10 cellular contexts compared by ENCODE assay signal in genomic region chr9:128125575-128126354, GRCh38. TPM values are rescaled to one million over a fixed set of nuclear protein-coding genes. Genes with fewer than 3 reads are reported as not detected.
DNase-seq lines count a peak whose midpoint lies in the region; ATAC-seq, FAIRE-seq and TF ChIP-seq lines count a peak whose summit lies in the region.
"Had no signal": no experiment of that assay in that cellular context is flagged by ENCODE, and none has a peak within 500 bp of the region (broad histone marks: within the 10 kb centered on the region; RNA-seq: fewer than 3 reads in every experiment).

No MANE protein-coding gene starts in this region.

- peak overlapping the region; percentile 27 for H3K27ac Mint-ChIP-seq in MCF 10A (ENCODE audit: low read depth, unreplicated experiment)
- H3K27ac Mint-ChIP-seq in activated T-helper 17 cell treated with anti-CD3 and anti-CD28 coated beads, Interleukin-2, amount 50 U/mL, for 72 hours, result no peak overlapping the region

- H3K4me2 ChIP-seq in keratinocyte (ENCODE audit: control insufficient read depth, extremely low read depth, insufficient read depth, low read depth, low read length), result peak overlapping the region; percentile 62

- H3K4me1 ChIP-seq in breast epithelium, result peaks cover 4 to 16% of the 10 kb centered on the region in 2 donors
- peaks cover 11% of the 10 kb centered on the region for H3K4me1 ChIP-seq in keratinocyte (ENCODE audit: control insufficient read depth, extremely low read depth, insufficient read depth, low read length)
- peaks cover 0 to 40% (median 25%) of the 10 kb centered on the region in 4 donors for H3K4me1 ChIP-seq in tibial nerve

- dilution Hi-C loops in keratinocyte (cut with MboI; ENCODE audit: extremely low pct_ligation_motif_present, low sequenced_read_pairs), result no loop called here

- TF ChIP-seq POLR2A in breast epithelium (IDR thresholded peaks at IDR 0.05), result no peak
- TF ChIP-seq POLR2A in tibial nerve (IDR thresholded peaks at IDR 0.05), result no peak

- H3K9ac ChIP-seq in keratinocyte (ENCODE audit: control insufficient read depth, extremely low read depth, insufficient read depth, low read length), result no peak overlapping the region

- TF ChIP-seq CTCF in MCF 10A (IDR thresholded peaks at IDR 0.05; ENCODE audit: unreplicated experiment), result no peak
- TF ChIP-seq CTCF in breast epithelium (IDR thresholded peaks at IDR 0.05), result no peak
- no peak for TF ChIP-seq CTCF in keratinocyte (optimal IDR thresholded peaks at IDR 0.05 in 1 of 3, IDR thresholded peaks at IDR 0.05 in 1 of 3, conservative IDR thresholded peaks at IDR 0.05 in 1 of 3; ENCODE audit: extremely low read depth in 1 of 3, insufficient read depth in 2 of 3, low read length in 3 of 3)
- TF ChIP-seq CTCF in tibial nerve (IDR thresholded peaks at IDR 0.05), result no peak
- no peak for TF ChIP-seq CTCF in GM13976 (IDR thresholded peaks at IDR 0.05; ENCODE audit: borderline replicate concordance, control extremely low read depth, extremely low read depth, insufficient read depth, missing control alignments)
- no peak for TF ChIP-seq CTCF in GM13977 (IDR thresholded peaks at IDR 0.05; ENCODE audit: extremely low read depth, insufficient read depth, missing control alignments)

- WGBS in tibial nerve, 2 donors, result 30 to 36% methylated on average over 11 of the region's 11 CpGs

- CTCF ChIA-PET in MCF 10A (lab: Yijun Ruan, JAX), result interaction anchor here (0.7 to 2.4 kb wide), 7 partner anchors 9 to 162 kb away, joined by 3 to 18 read pairs (median 4); no protein-coding TSS in a partner anchor

- H3K27me3 ChIP-seq in breast epithelium (no peaks in the 10 kb centered on the region), keratinocyte (ENCODE audit: control insufficient read depth, extremely low read depth, insufficient read depth, low read length) (no peaks in the 10 kb centered on the region), tibial nerve (no peaks in the 10 kb centered on the region)

- ATAC-seq in activated T-helper 17 cell treated with anti-CD3 and anti-CD28 coated beads, Interleukin-2, amount 50 U/mL, for 72 hours (replicated peaks), result no peak
- ATAC-seq in GM21526 (IDR thresholded peaks at IDR 0.05; ENCODE audit: low FRiP score, unreplicated experiment), result no peak

- H3K9me3 ChIP-seq in breast epithelium (no peaks in the 10 kb centered on the region), keratinocyte (ENCODE audit: control insufficient read depth, low read depth, low read length) (no peaks in the 10 kb centered on the region), tibial nerve (no peaks in the 10 kb centered on the region)

- no peaks in the 10 kb centered on the region for H3K9me1 ChIP-seq in keratinocyte (ENCODE audit: control insufficient read depth, extremely low read depth, insufficient read depth, low read length)

- no peak overlapping the region for H2AFZ ChIP-seq in keratinocyte (ENCODE audit: control insufficient read depth, low read length)

- DNase-seq in MCF 10A (ENCODE audit: unreplicated experiment) (no peak), breast epithelium (ENCODE audit: low spot score in 2 of 2) (no peak), keratinocyte (ENCODE audit: low read depth, low spot score) (no peak), tibial nerve (ENCODE audit: low spot score in 2 of 2) (no peak), GM13976 (ENCODE audit: low spot score) (no peak), GM13977 (ENCODE audit: low spot score) (no peak)
- DNase-seq: DMS 273 treated with DMSO at 0.1 percent for 48 hours, NCI-H2107 had no signal

- H4K20me1 ChIP-seq in keratinocyte (ENCODE audit: control insufficient read depth, extremely low read depth, insufficient read depth, low read length), result peaks cover 3% of the 10 kb centered on the region

- in situ Hi-C loops in GM13976 (cut with MboI; ENCODE audit: low sequenced_read_pairs, unreplicated experiment), result no loop called here
- in situ Hi-C loops in GM13977 (cut with MboI; ENCODE audit: low pct_unique_long_range_greater_than_20kb, low sequenced_read_pairs, unreplicated experiment), result no loop called here

- no peak for TF ChIP-seq EP300 in tibial nerve (IDR thresholded peaks at IDR 0.05)

- intact Hi-C loops in MCF 10A (cut with micrococcal nuclease), result loop anchor here (5.0 kb wide), 1 partner anchor 67 kb away; the partner anchor contains the start of gene CIZ1
- intact Hi-C loops in breast epithelium (cut with DNase I; ENCODE audit: low total_unique reads), result no loop called here

- H3K79me2 ChIP-seq in keratinocyte (ENCODE audit: control insufficient read depth, insufficient read depth, low read length), result peaks cover 26% of the 10 kb centered on the region

- H3K36me3 ChIP-seq in breast epithelium (peaks cover 6% of the 10 kb centered on the region), keratinocyte (ENCODE audit: control insufficient read depth in 2 of 2, extremely low read depth in 1 of 2, insufficient read depth in 2 of 2, low read length in 2 of 2) (peaks cover 20 to 26% of the 10 kb centered on the region in 2 experiments), tibial nerve (peaks cover 0 to 45% (median 0%) of the 10 kb centered on the region in 3 donors)

- no peak for FAIRE-seq in keratinocyte (lab: Jason Lieb, UNC)

- no peaks in the 10 kb centered on the region for H3K9me3 Mint-ChIP-seq in MCF 10A (ENCODE audit: unreplicated experiment)
- H3K9me3 Mint-ChIP-seq in activated T-helper 17 cell treated with anti-CD3 and anti-CD28 coated beads, Interleukin-2, amount 50 U/mL, for 72 hours, result no peaks in the 10 kb centered on the region

- POLR2A ChIA-PET in MCF 10A (lab: Yijun Ruan, JAX), result interaction anchor here (0.5 to 1.3 kb wide), 4 partner anchors 42 to 693 kb away, joined by 3 to 4 read pairs (median 4); partner anchors contain the start of genes ENDOG, NAIF1 and SLC25A25

- H3K4me3 Mint-ChIP-seq in MCF 10A (ENCODE audit: unreplicated experiment), result peak overlapping the region; percentile 84
- peak overlapping the region; percentile 62 for H3K4me3 Mint-ChIP-seq in activated T-helper 17 cell treated with anti-CD3 and anti-CD28 coated beads, Interleukin-2, amount 50 U/mL, for 72 hours

- H3K27me3 Mint-ChIP-seq in MCF 10A (ENCODE audit: insufficient read depth, unreplicated experiment), result no peaks in the 10 kb centered on the region
- no peaks in the 10 kb centered on the region for H3K27me3 Mint-ChIP-seq in activated T-helper 17 cell treated with anti-CD3 and anti-CD28 coated beads, Interleukin-2, amount 50 U/mL, for 72 hours

- H3K4me3 ChIP-seq in breast epithelium, result peak overlapping the region in 1 of 3 donors; percentile 92
- peak overlapping the region in 1 of 3 experiments; percentile 12 for H3K4me3 ChIP-seq in keratinocyte (ENCODE audit: control insufficient read depth in 2 of 3, extremely low read depth in 1 of 3, insufficient read depth in 2 of 3, low read depth in 1 of 3, low read length in 3 of 3)
- H3K4me3 ChIP-seq in tibial nerve, result peak overlapping the region in 1 of 4 donors; percentile 83

- H3K27ac ChIP-seq in breast epithelium (no peak overlapping the region), keratinocyte (ENCODE audit: control insufficient read depth, insufficient read depth, low read length) (no peak overlapping the region), tibial nerve (peak overlapping the region in 3 of 4 donors; percentile 28 to 63 (median 45))

- no TSS peak for BruUV-seq in MCF 10A (replicated peaks; lab: Mats Ljungman, UMichigan)

- H3K36me3 Mint-ChIP-seq in MCF 10A (ENCODE audit: insufficient read depth, unreplicated experiment), result peaks cover 18% of the 10 kb centered on the region
- H3K36me3 Mint-ChIP-seq in activated T-helper 17 cell treated with anti-CD3 and anti-CD28 coated beads, Interleukin-2, amount 50 U/mL, for 72 hours (ENCODE audit: low read depth), result peaks cover 28% of the 10 kb centered on the region

- H3K4me1 Mint-ChIP-seq in MCF 10A (ENCODE audit: insufficient read depth, unreplicated experiment), result peaks cover 23% of the 10 kb centered on the region
- peaks cover 24% of the 10 kb centered on the region for H3K4me1 Mint-ChIP-seq in activated T-helper 17 cell treated with anti-CD3 and anti-CD28 coated beads, Interleukin-2, amount 50 U/mL, for 72 hours

RNA-seq across cellular contexts. Expression of gene PTGES2, which starts 1.8 kb away (rescaled TPM):
- total RNA-seq in MCF 10A (2022) (114 and 130 TPM in 2 replicates), breast epithelium (10 to 100 TPM; 35.7 to 86.9 (median 55.0) TPM), tibial nerve (100 to 1,000 TPM in 1 of 4 donors, 10 to 100 TPM in 3; 68.9 to 180 (median 74.7) TPM)
- total RNA-seq in activated T-helper 17 cell treated with anti-CD3 and anti-CD28 coated beads, Interleukin-2, amount 50 U/mL, for 72 hours, result 10 to 100 TPM; 15.3 to 32.3 TPM
- polyA plus RNA-seq in keratinocyte, result 61.3 to 71.3 TPM (median 68.7 TPM) in 3 replicates
- 12.9 TPM for polyA plus RNA-seq in keratinocyte (2011; ENCODE audit: low read depth)
- polyA plus RNA-seq in keratinocyte (2011; cell fraction: cytosol; rRNA removed), result 40.6 and 68.8 TPM in 2 replicates
- 71.2 and 78.4 TPM in 2 replicates for polyA plus RNA-seq in keratinocyte (2011; cell fraction: nucleus; rRNA removed)
- 26.6 and 60.0 TPM in 2 replicates for polyA plus RNA-seq in keratinocyte (2012; ENCODE audit: low replicate concordance)
- 48.2 to 64.8 TPM (median 49.7 TPM) in 3 replicates for polyA minus RNA-seq in keratinocyte
- 79.8 TPM for polyA minus RNA-seq in keratinocyte (2011; cell fraction: cytosol; rRNA and poly(A)+ RNA removed)
- polyA minus RNA-seq in keratinocyte (2011; cell fraction: nucleus; rRNA and poly(A)+ RNA removed), result 30.1 and 30.7 TPM in 2 replicates

RNA-seq across cellular contexts. Expression of gene LCN2, which starts 23.5 kb away (rescaled TPM):
- total RNA-seq in MCF 10A (2022) (7.7 and 41.6 TPM in 2 replicates), breast epithelium (10 to 100 TPM in 2 of 3 donors, not detected in 1; 38.5 to 42.3 TPM), tibial nerve (not detected)
- not detected for total RNA-seq in activated T-helper 17 cell treated with anti-CD3 and anti-CD28 coated beads, Interleukin-2, amount 50 U/mL, for 72 hours
- 28.9 to 77.4 TPM (median 67.4 TPM) in 3 replicates for polyA plus RNA-seq in keratinocyte
- polyA plus RNA-seq in keratinocyte (2011; ENCODE audit: low read depth), result 191 TPM
- polyA plus RNA-seq in keratinocyte (2011; cell fraction: cytosol; rRNA removed), result 131 and 203 TPM in 2 replicates
- 209 and 300 TPM in 2 replicates for polyA plus RNA-seq in keratinocyte (2011; cell fraction: nucleus; rRNA removed)
- polyA plus RNA-seq in keratinocyte (2012; ENCODE audit: low replicate concordance), result 59.4 and 461 TPM in 2 replicates
- 24.6 to 108 TPM (median 50.3 TPM) in 3 replicates for polyA minus RNA-seq in keratinocyte
- 101 TPM for polyA minus RNA-seq in keratinocyte (2011; cell fraction: cytosol; rRNA and poly(A)+ RNA removed)
- 71.9 and 103 TPM in 2 replicates for polyA minus RNA-seq in keratinocyte (2011; cell fraction: nucleus; rRNA and poly(A)+ RNA removed)

RNA-seq across cellular contexts. Expression of gene BBLN, which starts 34.3 kb away (rescaled TPM):
- total RNA-seq in MCF 10A (2022) (68.6 and 70.4 TPM in 2 replicates), breast epithelium (100 to 1,000 TPM; 144 to 232 (median 152) TPM), tibial nerve (100 to 1,000 TPM; 202 to 310 (median 243) TPM)
- total RNA-seq in activated T-helper 17 cell treated with anti-CD3 and anti-CD28 coated beads, Interleukin-2, amount 50 U/mL, for 72 hours, result 10 to 100 TPM; 65.7 to 71.9 TPM
- 35.9 to 89.0 TPM (median 50.9 TPM) in 3 replicates for polyA plus RNA-seq in keratinocyte
- 10.4 TPM for polyA plus RNA-seq in keratinocyte (2011; ENCODE audit: low read depth)
- 52.8 and 158 TPM in 2 replicates for polyA plus RNA-seq in keratinocyte (2011; cell fraction: cytosol; rRNA removed)
- polyA plus RNA-seq in keratinocyte (2011; cell fraction: nucleus; rRNA removed), result 24.0 and 27.2 TPM in 2 replicates
- polyA plus RNA-seq in keratinocyte (2012; ENCODE audit: low replicate concordance), result 69.5 and 195 TPM in 2 replicates
- polyA minus RNA-seq in keratinocyte, result 8.2 to 24.0 TPM (median 11.0 TPM) in 3 replicates
- polyA minus RNA-seq in keratinocyte (2011; cell fraction: cytosol; rRNA and poly(A)+ RNA removed), result 158 TPM
- 15.7 and 17.5 TPM in 2 replicates for polyA minus RNA-seq in keratinocyte (2011; cell fraction: nucleus; rRNA and poly(A)+ RNA removed)

RNA-seq across cellular contexts. Expression of gene SLC25A25, which starts 57.7 kb away (rescaled TPM):
- total RNA-seq in MCF 10A (2022) (11.1 and 15.5 TPM in 2 replicates), breast epithelium (10 to 100 TPM; 27.2 to 43.9 (median 33.1) TPM), tibial nerve (10 to 100 TPM; 23.4 to 29.7 (median 27.2) TPM)
- total RNA-seq in activated T-helper 17 cell treated with anti-CD3 and anti-CD28 coated beads, Interleukin-2, amount 50 U/mL, for 72 hours, result 10 to 100 TPM; 10.8 to 12.7 TPM
- polyA plus RNA-seq in keratinocyte, result 4.1 to 7.9 TPM (median 6.5 TPM) in 3 replicates
- polyA plus RNA-seq in keratinocyte (2011; ENCODE audit: low read depth), result 103 TPM
- polyA plus RNA-seq in keratinocyte (2011; cell fraction: cytosol; rRNA removed), result 3.0 and 3.5 TPM in 2 replicates
- 9.7 and 9.9 TPM in 2 replicates for polyA plus RNA-seq in keratinocyte (2011; cell fraction: nucleus; rRNA removed)
- 4.9 and 20.7 TPM in 2 replicates for polyA plus RNA-seq in keratinocyte (2012; ENCODE audit: low replicate concordance)
- 5.3 to 6.5 TPM (median 6.1 TPM) in 3 replicates for polyA minus RNA-seq in keratinocyte
- 8.4 TPM for polyA minus RNA-seq in keratinocyte (2011; cell fraction: cytosol; rRNA and poly(A)+ RNA removed)
- 7.2 and 8.0 TPM in 2 replicates for polyA minus RNA-seq in keratinocyte (2011; cell fraction: nucleus; rRNA and poly(A)+ RNA removed)

RNA-seq across cellular contexts. Expression of gene NAIF1, which starts 58.6 kb away (rescaled TPM):
- total RNA-seq in MCF 10A (2022) (15.8 and 17.1 TPM in 2 replicates), breast epithelium (10 to 100 TPM in 2 of 3 donors, 1 to 10 TPM in 1; 8.8 to 13.1 (median 11.9) TPM), tibial nerve (10 to 100 TPM in 1 of 4 donors, 1 to 10 TPM in 3; 5.4 to 11.2 (median 8.1) TPM)
- total RNA-seq in activated T-helper 17 cell treated with anti-CD3 and anti-CD28 coated beads, Interleukin-2, amount 50 U/mL, for 72 hours, result 10 to 100 TPM in 1 of 2 donors, 1 to 10 TPM in 1; 9.0 to 15.0 TPM
- polyA plus RNA-seq in keratinocyte, result 6.3 to 7.5 TPM (median 7.4 TPM) in 3 replicates
- 7.4 TPM for polyA plus RNA-seq in keratinocyte (2011; ENCODE audit: low read depth)
- polyA plus RNA-seq in keratinocyte (2011; cell fraction: cytosol; rRNA removed), result 5.9 and 8.1 TPM in 2 replicates
- 7.9 and 8.6 TPM in 2 replicates for polyA plus RNA-seq in keratinocyte (2011; cell fraction: nucleus; rRNA removed)
- 7.1 and 10.0 TPM in 2 replicates for polyA plus RNA-seq in keratinocyte (2012; ENCODE audit: low replicate concordance)
- 4.6 to 7.5 TPM (median 5.9 TPM) in 3 replicates for polyA minus RNA-seq in keratinocyte
- 16.5 TPM for polyA minus RNA-seq in keratinocyte (2011; cell fraction: cytosol; rRNA and poly(A)+ RNA removed)
- 3.4 and 5.4 TPM in 2 replicates for polyA minus RNA-seq in keratinocyte (2011; cell fraction: nucleus; rRNA and poly(A)+ RNA removed)

Comparison
In these comparisons a context has a peak if more than half of its experiments do, and no peak if none do; other contexts are left out.
1. H3K27ac ChIP-seq: peak in tibial nerve (3 of 4); none in breast epithelium (0 of 2) and keratinocyte (single experiment).